In genomic region chrY:21586454-21586853, GRCh38 we compare ENCODE assay signal across 14 cellular contexts. TPM values are rescaled to one million over a fixed set of nuclear protein-coding genes. Genes with fewer than 3 reads are reported as not detected.
DNase-seq lines count a peak whose midpoint lies in the region; ATAC-seq and TF ChIP-seq lines count a peak whose summit lies in the region.
"Not testable (repeated sequence)": the region's sequence is repeated elsewhere in the genome, so short reads cannot be mapped to it uniquely, and the experiment has no call there.
"Had no signal": no experiment of that assay in that cellular context is flagged by ENCODE, and none has a peak within 500 bp of the region (broad histone marks: within the 10 kb centered on the region; RNA-seq: fewer than 3 reads in every experiment).

No MANE protein-coding gene starts in this region.

- H3K4me3 ChIP-seq in RWPE2 (ENCODE audit: severe bottlenecking); left ventricle myocardium inferior: not testable (repeated sequence)

- TF ChIP-seq CTCF in RWPE2 (IDR thresholded peaks at IDR 0.05; ENCODE audit: poor library complexity, severe bottlenecking); left ventricle myocardium inferior (IDR thresholded peaks at IDR 0.05; ENCODE audit: borderline replicate concordance): not testable (repeated sequence)

- intact Hi-C loops in Right ventricle myocardium superior (cut with DNase I); left ventricle myocardium inferior (cut with micrococcal nuclease): not testable (repeated sequence)

- peaks cover 21% of the 10 kb centered on the region for H3K4me1 ChIP-seq in RWPE2 (ENCODE audit: insufficient read depth, poor library complexity, severe bottlenecking)
- not testable (repeated sequence) for H3K4me1 ChIP-seq in left ventricle myocardium inferior

- H3K27ac ChIP-seq in RWPE2 (ENCODE audit: poor library complexity, severe bottlenecking), result peak overlapping the region; percentile 41
- H3K27ac ChIP-seq in left ventricle myocardium inferior (replicated peaks), result not testable (repeated sequence)

- DNase-seq in G401 (ENCODE audit: low spot score) (peak; percentile 1), Right ventricle myocardium superior (peak; percentile 37), left ventricle myocardium inferior (peak; percentile 30), myocyte (ENCODE audit: low read depth) (peak; percentile 28)
- DNase-seq in RWPE2 (ENCODE audit: low spot score), result not testable (repeated sequence)

- ATAC-seq in RWPE2 (ENCODE audit: low read depth), result not testable (repeated sequence)
- peak; percentile 92 for ATAC-seq in Right ventricle myocardium superior (ENCODE audit: poor library complexity)

- H3K27me3 ChIP-seq in RWPE2 (ENCODE audit: insufficient read depth, poor library complexity, severe bottlenecking); left ventricle myocardium inferior (ENCODE audit: low read depth): not testable (repeated sequence)

- not testable (repeated sequence) for H3K36me3 ChIP-seq in RWPE2 (ENCODE audit: low read depth); left ventricle myocardium inferior

- H3K9me3 ChIP-seq in RWPE2 (ENCODE audit: severe bottlenecking); left ventricle myocardium inferior (replicated peaks): not testable (repeated sequence)

- in situ Hi-C loops in G401 (cut with HindIII; ENCODE audit: low sequenced_read_pairs), result not testable (repeated sequence)

RNA-seq across cellular contexts. Expression of gene RBMY1A1, which starts 51.8 kb away (rescaled TPM):
- total RNA-seq in G401 (2014; rRNA removed; shearing (Covaris generic)), result not detected in 2 replicates
- total RNA-seq in Right ventricle myocardium superior (not detected), left ventricle myocardium inferior (not detected), myocyte (not detected in 2 replicates)
- not detected for polyA plus RNA-seq in myocyte (2012)
- total RNA-seq: A673; Caco-2; Calu3; CD4-positive, alpha-beta memory T cell; CD4-positive, CD25-positive, alpha-beta regulatory T cell; CD8-positive, alpha-beta memory T cell; GM12878 had no signal
- polyA plus RNA-seq: AG04450; CD14-positive monocyte; CD4-positive, alpha-beta memory T cell; CD4-positive, CD25-positive, alpha-beta regulatory T cell; CD8-positive, alpha-beta memory T cell; GM12878 had no signal
